12 cellular contexts compared by ENCODE assay signal in the genomic region with DNA sequence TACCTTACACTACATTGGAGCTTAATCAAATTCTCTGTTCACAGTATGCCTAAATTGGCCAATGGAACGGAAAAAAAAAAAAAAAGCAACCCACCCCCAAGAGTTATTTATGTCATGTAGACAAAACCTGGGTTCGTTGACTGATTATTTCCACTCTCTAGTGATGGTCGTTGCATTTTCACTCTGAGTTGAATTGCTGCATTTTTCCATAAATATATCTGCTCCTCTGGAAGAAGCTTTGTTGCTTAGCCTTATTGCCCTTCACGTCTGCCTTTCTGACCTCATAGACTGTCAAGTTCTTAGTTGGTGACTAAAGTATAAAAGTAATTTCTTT.
DNase-seq lines count a peak whose midpoint lies in the region; ATAC-seq and TF ChIP-seq lines count a peak whose summit lies in the region.
"Had no signal": no experiment of that assay in that cellular context is flagged by ENCODE, and none has a peak within 500 bp of the region (broad histone marks: within the 10 kb centered on the region; RNA-seq: fewer than 3 reads in every experiment).

No MANE protein-coding gene starts in this region.

- no peak for ATAC-seq in HG03025 (IDR thresholded peaks at IDR 0.05; ENCODE audit: low FRiP score, unreplicated experiment)
- ATAC-seq: gastroesophageal sphincter had no signal

- POLR2A ChIA-PET in PC-9 (lab: Charles Lee; ENCODE audit: unreplicated experiment) = interaction anchor here (0.6 kb wide), 2 partner anchors 60 to 99 kb away, joined by 3 to 9 read pairs; no protein-coding TSS in a partner anchor

- DNase-seq in stimulated activated CD4-positive, alpha-beta T cell treated with anti-CD3 and anti-CD28 coated beads, Interleukin-2, amount 100 ng/mL, for 4 hours (ENCODE audit: low read depth) = peak; percentile 14
- no peak for DNase-seq in stimulated activated CD4-positive, alpha-beta T cell treated with anti-CD3 and anti-CD28 coated beads, Interleukin-1b, Interleukin-23, amount 100 ng/mL, for 48 hours
- no peak for DNase-seq in PC-9
- DNase-seq in mammary epithelial cell = no peak
- no peak for DNase-seq in foreskin fibroblast
- DNase-seq in NCI-H1930 (lab: John Stamatoyannopoulos, UW) = no peak
- DNase-seq in effector memory CD4-positive, alpha-beta T cell = no peak
- DNase-seq: AML-193, kidney, NCI-H1092 treated with DMSO at 0.1 percent for 48 hours had no signal

- in situ Hi-C loops in mammary epithelial cell (cut with MboI; ENCODE audit: low sequenced_read_pairs in 2 of 2) = no loop called here

- CTCF ChIA-PET in PC-9 (lab: Charles Lee) = interaction anchor here (0.6 kb wide), 3 partner anchors 78 to 260 kb away, joined by 3 to 10 read pairs (median 6); no protein-coding TSS in a partner anchor
- CTCF ChIA-PET in mammary epithelial cell (lab: Charles Lee; ENCODE audit: low non-redundant PET) = no interaction called here

- peaks cover 36% of the 10 kb centered on the region for H3F3A ChIP-seq in PC-9 (ENCODE audit: insufficient read depth, low read depth)

- H3K79me2 ChIP-seq in PC-9 (ENCODE audit: low read depth) (no peaks in the 10 kb centered on the region), mammary epithelial cell (ENCODE audit: insufficient read depth, low read length) (no peaks in the 10 kb centered on the region)

- dilution Hi-C loops in mammary epithelial cell (cut with HindIII; ENCODE audit: low sequenced_read_pairs) = no loop called here

- peaks cover 53% of the 10 kb centered on the region for H3K4me1 ChIP-seq in PC-9 (replicated peaks; ENCODE audit: insufficient read depth)
- peaks cover 43% of the 10 kb centered on the region for H3K4me1 ChIP-seq in mammary epithelial cell (ENCODE audit: insufficient read depth, low read length)
- H3K4me1 ChIP-seq in effector memory CD4-positive, alpha-beta T cell (ENCODE audit: control insufficient read depth, insufficient read depth, low read length, poor library complexity, severe bottlenecking) = peaks cover 4% of the 10 kb centered on the region
- H3K4me1 ChIP-seq: gastroesophageal sphincter had no signal

- H2AFZ ChIP-seq in PC-9 (no peak overlapping the region), mammary epithelial cell (ENCODE audit: low read depth, low read length) (no peak overlapping the region)

- H3K36me3 ChIP-seq in PC-9 (ENCODE audit: low read depth) = no peaks in the 10 kb centered on the region
- H3K36me3 ChIP-seq in mammary epithelial cell (ENCODE audit: insufficient read depth, low read length) = no peaks in the 10 kb centered on the region
- no peaks in the 10 kb centered on the region for H3K36me3 ChIP-seq in effector memory CD4-positive, alpha-beta T cell (ENCODE audit: control insufficient read depth, insufficient read depth, low read length)
- H3K36me3 ChIP-seq: gastroesophageal sphincter had no signal

- H3K4me2 ChIP-seq in PC-9 = peak overlapping the region; percentile 65
- H3K4me2 ChIP-seq in mammary epithelial cell (ENCODE audit: insufficient read depth, low read depth, low read length) = peak overlapping the region; percentile 49

- TF ChIP-seq CTCF in PC-9 (conservative IDR thresholded peaks at IDR 0.05) (no peak), mammary epithelial cell (conservative IDR thresholded peaks at IDR 0.05 in 1 of 2, IDR thresholded peaks at IDR 0.05 in 1 of 2; ENCODE audit: extremely low read depth in 1 of 2, insufficient read depth in 1 of 2, low read depth in 1 of 2, low read length in 2 of 2) (no peak), foreskin fibroblast (IDR thresholded peaks at IDR 0.05; ENCODE audit: low read depth, low read length) (no peak)

- no peaks in the 10 kb centered on the region for H4K20me1 ChIP-seq in PC-9 (ENCODE audit: insufficient read depth)
- no peaks in the 10 kb centered on the region for H4K20me1 ChIP-seq in mammary epithelial cell (ENCODE audit: insufficient read depth, low read length)

- WGBS in mammary epithelial cell (ENCODE audit: low coverage, missing lambda C conversion rate) = 14% methylated on average over 4 of the region's 4 CpGs

- no peak overlapping the region for H3K4me3 ChIP-seq in PC-9
- no peak overlapping the region for H3K4me3 ChIP-seq in mammary epithelial cell (replicated peaks in 1 of 3; ENCODE audit: insufficient read depth in 1 of 3, low read depth in 2 of 3, low read length in 3 of 3)
- no peak overlapping the region for H3K4me3 ChIP-seq in foreskin fibroblast (ENCODE audit: low read depth in 1 of 2, low read length in 2 of 2)
- no peak overlapping the region for H3K4me3 ChIP-seq in effector memory CD4-positive, alpha-beta T cell (ENCODE audit: insufficient read depth, low read depth, low read length, poor library complexity, severe bottlenecking)
- H3K4me3 ChIP-seq: gastroesophageal sphincter had no signal

- no peaks in the 10 kb centered on the region for H3K9me2 ChIP-seq in PC-9 (ENCODE audit: insufficient read depth)

- H3K27me3 ChIP-seq in PC-9 (ENCODE audit: insufficient read depth, low read depth) (no peaks in the 10 kb centered on the region), mammary epithelial cell (ENCODE audit: insufficient read depth, low read length) (no peaks in the 10 kb centered on the region)
- H3K27me3 ChIP-seq in effector memory CD4-positive, alpha-beta T cell (replicated peaks; ENCODE audit: control insufficient read depth, insufficient read depth, low read length, poor library complexity, severe bottlenecking) = no peaks in the 10 kb centered on the region
- H3K27me3 ChIP-seq: gastroesophageal sphincter had no signal

- peak overlapping the region; percentile 99 for H3K27ac ChIP-seq in PC-9
- H3K27ac ChIP-seq in mammary epithelial cell (ENCODE audit: insufficient read depth, low read depth, low read length) = peak overlapping the region; percentile 99
- no peak overlapping the region for H3K27ac ChIP-seq in effector memory CD4-positive, alpha-beta T cell (ENCODE audit: insufficient read depth, low read length, poor library complexity, severe bottlenecking)
- H3K27ac ChIP-seq: gastroesophageal sphincter had no signal

- intact Hi-C loops in PC-9 (cut with micrococcal nuclease; ENCODE audit: unreplicated experiment) = loop anchor here (2.0 to 10.0 kb wide), 4 partner anchors 59 to 447 kb away; no protein-coding TSS in a partner anchor
- intact Hi-C loops in mammary epithelial cell (cut with micrococcal nuclease) = loop anchor here (1.0 to 5.0 kb wide), 5 partner anchors 8 to 803 kb away; no protein-coding TSS in a partner anchor

- 0 out of 2 replicates have a peak, but pooled peaks cover 5% of the 10 kb centered on the region for H3K9me3 ChIP-seq in PC-9 (ENCODE audit: insufficient read depth, low read depth)
- no peaks in the 10 kb centered on the region for H3K9me3 ChIP-seq in mammary epithelial cell (replicated peaks; ENCODE audit: insufficient read depth, low read length)
- H3K9me3 ChIP-seq in effector memory CD4-positive, alpha-beta T cell (ENCODE audit: control insufficient read depth, low read length) = no peaks in the 10 kb centered on the region
- H3K9me3 ChIP-seq: gastroesophageal sphincter had no signal

- H3K9ac ChIP-seq in mammary epithelial cell (ENCODE audit: insufficient read depth, low read length) = peak overlapping the region; percentile 79

- BruUV-seq in PC-9 (replicated peaks; lab: Mats Ljungman, UMichigan) (no TSS peak), mammary epithelial cell (replicated peaks; lab: Mats Ljungman, UMichigan) (no TSS peak)
